Comparison of ENCODE assay signal across 1 cellular context in the genomic region with DNA sequence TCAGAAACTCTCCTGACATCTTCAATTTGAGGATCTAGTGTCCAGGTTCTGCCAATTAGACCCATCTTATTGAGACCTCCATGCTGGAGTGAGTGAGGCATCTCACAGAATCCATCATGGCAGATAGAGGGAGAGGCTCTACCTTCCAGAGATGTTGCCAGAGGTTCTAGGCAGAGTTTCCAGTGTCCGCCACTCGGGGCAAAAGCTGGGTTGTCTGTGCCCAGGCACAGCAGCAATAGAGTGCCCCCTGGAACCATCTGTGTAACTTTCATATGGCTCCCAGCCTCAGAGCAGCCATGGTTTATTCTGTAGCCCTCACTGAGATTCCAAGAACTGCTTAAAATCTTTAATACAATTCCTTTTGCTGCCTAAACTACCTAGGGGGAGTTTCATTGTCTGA.
TF ChIP-seq lines count a peak whose summit lies in the region.

No MANE protein-coding gene starts in this region.

TF ChIP-seq in GM23338, 12 proteins besides CTCF, POLR2A, EP300 and RAD21 (continued from another document):
- TF ChIP-seq, protein P1, sequence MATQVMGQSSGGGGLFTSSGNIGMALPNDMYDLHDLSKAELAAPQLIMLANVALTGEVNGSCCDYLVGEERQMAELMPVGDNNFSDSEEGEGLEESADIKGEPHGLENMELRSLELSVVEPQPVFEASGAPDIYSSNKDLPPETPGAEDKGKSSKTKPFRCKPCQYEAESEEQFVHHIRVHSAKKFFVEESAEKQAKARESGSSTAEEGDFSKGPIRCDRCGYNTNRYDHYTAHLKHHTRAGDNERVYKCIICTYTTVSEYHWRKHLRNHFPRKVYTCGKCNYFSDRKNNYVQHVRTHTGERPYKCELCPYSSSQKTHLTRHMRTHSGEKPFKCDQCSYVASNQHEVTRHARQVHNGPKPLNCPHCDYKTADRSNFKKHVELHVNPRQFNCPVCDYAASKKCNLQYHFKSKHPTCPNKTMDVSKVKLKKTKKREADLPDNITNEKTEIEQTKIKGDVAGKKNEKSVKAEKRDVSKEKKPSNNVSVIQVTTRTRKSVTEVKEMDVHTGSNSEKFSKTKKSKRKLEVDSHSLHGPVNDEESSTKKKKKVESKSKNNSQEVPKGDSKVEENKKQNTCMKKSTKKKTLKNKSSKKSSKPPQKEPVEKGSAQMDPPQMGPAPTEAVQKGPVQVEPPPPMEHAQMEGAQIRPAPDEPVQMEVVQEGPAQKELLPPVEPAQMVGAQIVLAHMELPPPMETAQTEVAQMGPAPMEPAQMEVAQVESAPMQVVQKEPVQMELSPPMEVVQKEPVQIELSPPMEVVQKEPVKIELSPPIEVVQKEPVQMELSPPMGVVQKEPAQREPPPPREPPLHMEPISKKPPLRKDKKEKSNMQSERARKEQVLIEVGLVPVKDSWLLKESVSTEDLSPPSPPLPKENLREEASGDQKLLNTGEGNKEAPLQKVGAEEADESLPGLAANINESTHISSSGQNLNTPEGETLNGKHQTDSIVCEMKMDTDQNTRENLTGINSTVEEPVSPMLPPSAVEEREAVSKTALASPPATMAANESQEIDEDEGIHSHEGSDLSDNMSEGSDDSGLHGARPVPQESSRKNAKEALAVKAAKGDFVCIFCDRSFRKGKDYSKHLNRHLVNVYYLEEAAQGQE (IDR thresholded peaks at IDR 0.05; ENCODE audit: unreplicated experiment), result no peak
- no peak for TF ChIP-seq EZH2 (IDR thresholded peaks at IDR 0.05; ENCODE audit: low read depth, unreplicated experiment)
- no peak for TF ChIP-seq ZNF114 (CRISPR knock-in tag; IDR thresholded peaks at IDR 0.05)
